Comparison of ENCODE assay signal across 1 cellular context in the genomic region with DNA sequence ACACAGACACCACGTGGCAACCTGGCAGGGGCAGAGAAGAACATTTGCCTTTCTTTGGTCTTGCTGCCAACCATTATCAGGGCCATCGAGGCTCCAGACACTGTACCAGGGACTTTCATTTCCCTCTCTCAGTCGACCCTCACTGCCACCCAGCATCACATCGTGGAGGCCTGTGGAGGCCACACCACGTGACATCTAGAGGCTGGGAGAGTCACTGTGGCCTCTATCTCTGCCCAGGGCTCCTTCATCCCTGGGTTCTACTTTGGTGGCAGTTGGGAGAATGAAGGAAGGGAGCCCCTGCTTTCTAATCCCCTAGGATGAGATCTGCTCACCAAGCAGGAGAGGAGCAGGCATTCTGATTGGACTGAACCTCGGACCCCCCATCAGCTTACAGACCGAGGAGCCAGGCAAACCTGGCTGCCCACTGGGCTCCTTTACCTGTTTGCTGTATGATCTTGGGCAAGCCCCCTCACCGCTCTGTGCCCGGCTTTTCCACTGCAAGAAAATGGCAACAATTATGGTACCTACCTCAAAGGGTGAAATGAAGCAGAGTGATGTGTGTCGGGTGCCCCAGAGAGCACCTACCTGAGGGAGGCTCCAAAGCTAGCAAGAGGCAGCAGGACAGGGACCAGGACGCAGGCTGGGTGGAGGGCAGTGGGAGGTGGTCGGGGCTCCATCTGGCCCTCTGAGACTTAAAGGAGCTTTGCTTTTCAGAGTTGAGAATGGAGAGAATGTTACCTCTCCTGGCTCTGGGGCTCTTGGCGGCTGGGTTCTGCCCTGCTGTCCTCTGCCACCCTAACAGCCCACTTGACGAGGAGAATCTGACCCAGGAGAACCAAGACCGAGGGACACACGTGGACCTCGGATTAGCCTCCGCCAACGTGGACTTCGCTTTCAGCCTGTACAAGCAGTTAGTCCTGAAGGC.
TF ChIP-seq lines count a peak whose summit lies in the region.

No MANE protein-coding gene starts in this region.

TF ChIP-seq in WTC11, 78 proteins besides CTCF, POLR2A, EP300 and RAD21:
- TF ChIP-seq NR1H2 (CRISPR knock-in tag; IDR thresholded peaks at IDR 0.05): no peak
- TF ChIP-seq MYBL2 (CRISPR knock-in tag; IDR thresholded peaks at IDR 0.05): no peak
- TF ChIP-seq JAZF1 (CRISPR knock-in tag; IDR thresholded peaks at IDR 0.05): no peak
- TF ChIP-seq MXD4 (CRISPR knock-in tag; IDR thresholded peaks at IDR 0.05; ENCODE audit: borderline replicate concordance): no peak
- no peak for TF ChIP-seq GTF2I (CRISPR knock-in tag; conservative IDR thresholded peaks at IDR 0.05)
- no peak for TF ChIP-seq E2F1 (CRISPR knock-in tag; IDR thresholded peaks at IDR 0.05)
- no peak for TF ChIP-seq ZNF317 (CRISPR knock-in tag; IDR thresholded peaks at IDR 0.05; ENCODE audit: borderline replicate concordance, low read depth)
- no peak for TF ChIP-seq ZNF121 (CRISPR knock-in tag; IDR thresholded peaks at IDR 0.05)
- TF ChIP-seq FOXK1 (CRISPR knock-in tag; IDR thresholded peaks at IDR 0.05): no peak
- no peak for TF ChIP-seq ZNF219 (CRISPR knock-in tag; IDR thresholded peaks at IDR 0.05; ENCODE audit: borderline replicate concordance)
- no peak for TF ChIP-seq GABPB1 (CRISPR knock-in tag; IDR thresholded peaks at IDR 0.05)
- TF ChIP-seq ATF1 (CRISPR knock-in tag; IDR thresholded peaks at IDR 0.05): no peak
- TF ChIP-seq ZNF425 (CRISPR knock-in tag; conservative IDR thresholded peaks at IDR 0.05): no peak
- TF ChIP-seq SOX15 (CRISPR knock-in tag; IDR thresholded peaks at IDR 0.05): no peak
- no peak for TF ChIP-seq SMAD3 (CRISPR knock-in tag; IDR thresholded peaks at IDR 0.05; ENCODE audit: borderline replicate concordance)
- TF ChIP-seq TCF7 (CRISPR knock-in tag; IDR thresholded peaks at IDR 0.05; ENCODE audit: low read depth): no peak
- no peak for TF ChIP-seq HMGA2 (CRISPR knock-in tag; IDR thresholded peaks at IDR 0.05)
- TF ChIP-seq KAT7 (CRISPR knock-in tag; IDR thresholded peaks at IDR 0.05; ENCODE audit: borderline replicate concordance): no peak
- TF ChIP-seq ESRRA (CRISPR knock-in tag; IDR thresholded peaks at IDR 0.05; ENCODE audit: borderline replicate concordance): no peak
- TF ChIP-seq E2F4 (CRISPR knock-in tag; IDR thresholded peaks at IDR 0.05; ENCODE audit: borderline replicate concordance, low read depth): no peak
